1 cellular context compared by ENCODE assay signal in the genomic region with DNA sequence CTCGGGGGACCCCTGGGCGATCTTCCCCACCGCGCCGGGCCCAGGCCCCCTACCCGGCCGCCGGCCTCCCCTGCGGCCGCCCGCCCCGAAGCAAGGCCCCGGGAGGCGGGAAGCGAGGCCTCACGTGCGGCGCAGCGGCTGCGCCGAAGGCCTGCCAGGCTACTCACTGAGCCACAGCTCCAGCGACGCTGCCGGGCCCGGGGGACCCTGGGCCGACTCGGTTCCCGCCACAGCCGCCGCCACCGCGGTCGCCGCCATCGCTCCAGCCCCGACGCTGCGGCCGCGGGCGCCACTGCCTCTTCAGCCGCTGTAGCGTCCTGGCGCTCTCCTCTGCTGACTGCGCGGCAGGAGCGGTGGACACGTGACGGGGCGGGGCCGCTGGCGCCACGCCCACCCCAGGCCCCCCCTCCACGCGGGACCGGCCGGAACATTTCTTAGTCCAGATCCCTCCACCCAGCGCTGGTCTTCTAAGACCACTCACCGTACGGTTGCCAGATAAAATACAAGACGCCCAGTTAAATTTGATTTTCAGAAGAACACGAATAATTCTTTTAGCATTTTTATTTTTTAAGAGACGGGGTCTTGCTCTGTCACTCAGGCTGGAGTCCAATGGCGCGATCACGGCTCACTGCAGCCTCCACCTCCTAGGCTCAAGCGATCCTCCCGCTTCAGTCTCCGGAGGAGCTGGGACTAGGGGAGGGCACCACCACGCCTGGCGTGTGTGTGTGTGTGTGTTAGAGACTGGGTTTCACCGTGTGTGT.
A peak's percentile ranks its signal among the peaks of the same experiment; 100 is the strongest.
TF ChIP-seq lines count a peak whose summit lies in the region.

Gene GGA2 (minus strand): TSS at position 341 of the 761 bp plus-strand sequence. CDS start 83 bp downstream, at position 258.

TF ChIP-seq in K562, 482 proteins besides CTCF, POLR2A, EP300 and RAD21 (continued from another document and continues in another):
- TF ChIP-seq ZNF41 (CRISPR knock-in tag; conservative IDR thresholded peaks at IDR 0.05): no peak
- peak; percentile 34 for TF ChIP-seq HNRNPLL (IDR thresholded peaks at IDR 0.05; ENCODE audit: low read depth, low read length, poor library complexity, severe bottlenecking)
- TF ChIP-seq CREM (IDR thresholded peaks at IDR 0.05; ENCODE audit: low read depth): peak; percentile 45; the same call in 1 of the 2 replicates
- peak; percentile 96 for TF ChIP-seq RBFOX2 (IDR thresholded peaks at IDR 0.05; ENCODE audit: low read depth, low read length)
- peak; percentile 57; the same call in 1 of the 2 replicates for TF ChIP-seq SMAD4 (CRISPR knock-in tag; conservative IDR thresholded peaks at IDR 0.05)
- 0 out of 2 replicates have a peak, but pooled peaks have one; percentile 25 for TF ChIP-seq TARDBP (IDR thresholded peaks at IDR 0.05)
- peak; percentile 98 to 99 for TF ChIP-seq E2F6 (IDR thresholded peaks at IDR 0.05; ENCODE audit: borderline replicate concordance in 1 of 2, extremely low read depth in 1 of 2, insufficient read depth in 1 of 2, insufficient read length in 1 of 2, low read depth in 1 of 2, low read length in 1 of 2, poor library complexity in 1 of 2, severe bottlenecking in 1 of 2)
- no peak for TF ChIP-seq CBFB (CRISPR knock-in tag; IDR thresholded peaks at IDR 0.05)
- TF ChIP-seq PHF8 (IDR thresholded peaks at IDR 0.05; ENCODE audit: borderline replicate concordance, low read length): peak; percentile 87; the same call in 1 of the 2 replicates
- TF ChIP-seq, protein P1, sequence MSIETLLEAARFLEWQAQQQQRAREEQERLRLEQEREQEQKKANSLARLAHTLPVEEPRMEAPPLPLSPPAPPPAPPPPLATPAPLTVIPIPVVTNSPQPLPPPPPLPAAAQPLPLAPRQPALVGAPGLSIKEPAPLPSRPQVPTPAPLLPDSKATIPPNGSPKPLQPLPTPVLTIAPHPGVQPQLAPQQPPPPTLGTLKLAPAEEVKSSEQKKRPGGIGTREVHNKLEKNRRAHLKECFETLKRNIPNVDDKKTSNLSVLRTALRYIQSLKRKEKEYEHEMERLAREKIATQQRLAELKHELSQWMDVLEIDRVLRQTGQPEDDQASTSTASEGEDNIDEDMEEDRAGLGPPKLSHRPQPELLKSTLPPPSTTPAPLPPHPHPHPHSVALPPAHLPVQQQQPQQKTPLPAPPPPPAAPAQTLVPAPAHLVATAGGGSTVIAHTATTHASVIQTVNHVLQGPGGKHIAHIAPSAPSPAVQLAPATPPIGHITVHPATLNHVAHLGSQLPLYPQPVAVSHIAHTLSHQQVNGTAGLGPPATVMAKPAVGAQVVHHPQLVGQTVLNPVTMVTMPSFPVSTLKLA (conservative IDR thresholded peaks at IDR 0.05): peak; percentile 86 to 90
- TF ChIP-seq, protein P2, sequence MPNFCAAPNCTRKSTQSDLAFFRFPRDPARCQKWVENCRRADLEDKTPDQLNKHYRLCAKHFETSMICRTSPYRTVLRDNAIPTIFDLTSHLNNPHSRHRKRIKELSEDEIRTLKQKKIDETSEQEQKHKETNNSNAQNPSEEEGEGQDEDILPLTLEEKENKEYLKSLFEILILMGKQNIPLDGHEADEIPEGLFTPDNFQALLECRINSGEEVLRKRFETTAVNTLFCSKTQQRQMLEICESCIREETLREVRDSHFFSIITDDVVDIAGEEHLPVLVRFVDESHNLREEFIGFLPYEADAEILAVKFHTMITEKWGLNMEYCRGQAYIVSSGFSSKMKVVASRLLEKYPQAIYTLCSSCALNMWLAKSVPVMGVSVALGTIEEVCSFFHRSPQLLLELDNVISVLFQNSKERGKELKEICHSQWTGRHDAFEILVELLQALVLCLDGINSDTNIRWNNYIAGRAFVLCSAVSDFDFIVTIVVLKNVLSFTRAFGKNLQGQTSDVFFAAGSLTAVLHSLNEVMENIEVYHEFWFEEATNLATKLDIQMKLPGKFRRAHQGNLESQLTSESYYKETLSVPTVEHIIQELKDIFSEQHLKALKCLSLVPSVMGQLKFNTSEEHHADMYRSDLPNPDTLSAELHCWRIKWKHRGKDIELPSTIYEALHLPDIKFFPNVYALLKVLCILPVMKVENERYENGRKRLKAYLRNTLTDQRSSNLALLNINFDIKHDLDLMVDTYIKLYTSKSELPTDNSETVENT (CRISPR knock-in tag; IDR thresholded peaks at IDR 0.05): peak; percentile 82
- no peak for TF ChIP-seq ELK3 (CRISPR knock-in tag; IDR thresholded peaks at IDR 0.05)
- peak; percentile 95 for TF ChIP-seq RB1 (IDR thresholded peaks at IDR 0.05; ENCODE audit: low read depth)
- TF ChIP-seq KLF10 (CRISPR knock-in tag; IDR thresholded peaks at IDR 0.05): no peak
- no peak for TF ChIP-seq RNF2 (IDR thresholded peaks at IDR 0.05)
- TF ChIP-seq, protein P3, sequence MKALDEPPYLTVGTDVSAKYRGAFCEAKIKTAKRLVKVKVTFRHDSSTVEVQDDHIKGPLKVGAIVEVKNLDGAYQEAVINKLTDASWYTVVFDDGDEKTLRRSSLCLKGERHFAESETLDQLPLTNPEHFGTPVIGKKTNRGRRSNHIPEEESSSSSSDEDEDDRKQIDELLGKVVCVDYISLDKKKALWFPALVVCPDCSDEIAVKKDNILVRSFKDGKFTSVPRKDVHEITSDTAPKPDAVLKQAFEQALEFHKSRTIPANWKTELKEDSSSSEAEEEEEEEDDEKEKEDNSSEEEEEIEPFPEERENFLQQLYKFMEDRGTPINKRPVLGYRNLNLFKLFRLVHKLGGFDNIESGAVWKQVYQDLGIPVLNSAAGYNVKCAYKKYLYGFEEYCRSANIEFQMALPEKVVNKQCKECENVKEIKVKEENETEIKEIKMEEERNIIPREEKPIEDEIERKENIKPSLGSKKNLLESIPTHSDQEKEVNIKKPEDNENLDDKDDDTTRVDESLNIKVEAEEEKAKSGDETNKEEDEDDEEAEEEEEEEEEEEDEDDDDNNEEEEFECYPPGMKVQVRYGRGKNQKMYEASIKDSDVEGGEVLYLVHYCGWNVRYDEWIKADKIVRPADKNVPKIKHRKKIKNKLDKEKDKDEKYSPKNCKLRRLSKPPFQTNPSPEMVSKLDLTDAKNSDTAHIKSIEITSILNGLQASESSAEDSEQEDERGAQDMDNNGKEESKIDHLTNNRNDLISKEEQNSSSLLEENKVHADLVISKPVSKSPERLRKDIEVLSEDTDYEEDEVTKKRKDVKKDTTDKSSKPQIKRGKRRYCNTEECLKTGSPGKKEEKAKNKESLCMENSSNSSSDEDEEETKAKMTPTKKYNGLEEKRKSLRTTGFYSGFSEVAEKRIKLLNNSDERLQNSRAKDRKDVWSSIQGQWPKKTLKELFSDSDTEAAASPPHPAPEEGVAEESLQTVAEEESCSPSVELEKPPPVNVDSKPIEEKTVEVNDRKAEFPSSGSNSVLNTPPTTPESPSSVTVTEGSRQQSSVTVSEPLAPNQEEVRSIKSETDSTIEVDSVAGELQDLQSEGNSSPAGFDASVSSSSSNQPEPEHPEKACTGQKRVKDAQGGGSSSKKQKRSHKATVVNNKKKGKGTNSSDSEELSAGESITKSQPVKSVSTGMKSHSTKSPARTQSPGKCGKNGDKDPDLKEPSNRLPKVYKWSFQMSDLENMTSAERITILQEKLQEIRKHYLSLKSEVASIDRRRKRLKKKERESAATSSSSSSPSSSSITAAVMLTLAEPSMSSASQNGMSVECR (CRISPR knock-in tag; IDR thresholded peaks at IDR 0.05): peak; percentile 85
- TF ChIP-seq, protein P4, sequence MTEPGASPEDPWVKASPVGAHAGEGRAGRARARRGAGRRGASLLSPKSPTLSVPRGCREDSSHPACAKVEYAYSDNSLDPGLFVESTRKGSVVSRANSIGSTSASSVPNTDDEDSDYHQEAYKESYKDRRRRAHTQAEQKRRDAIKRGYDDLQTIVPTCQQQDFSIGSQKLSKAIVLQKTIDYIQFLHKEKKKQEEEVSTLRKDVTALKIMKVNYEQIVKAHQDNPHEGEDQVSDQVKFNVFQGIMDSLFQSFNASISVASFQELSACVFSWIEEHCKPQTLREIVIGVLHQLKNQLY (CRISPR knock-in tag; conservative IDR thresholded peaks at IDR 0.05): 0 out of 4 replicates have a peak, but pooled peaks of 1 of the 2 experiments have one; percentile 82
- TF ChIP-seq RCOR1 (IDR thresholded peaks at IDR 0.05; ENCODE audit: borderline replicate concordance in 1 of 2, low read depth in 2 of 2, low read length in 2 of 2): no peak
- TF ChIP-seq IRF2 (CRISPR knock-in tag; IDR thresholded peaks at IDR 0.05): peak; percentile 55; the same call in 1 of the 2 replicates
- peak; percentile 77 for TF ChIP-seq FUS (optimal IDR thresholded peaks at IDR 0.05; ENCODE audit: low read depth, low read length)
- TF ChIP-seq ZFX (CRISPR knock-in tag; IDR thresholded peaks at IDR 0.05): peak; percentile 80
- TF ChIP-seq, protein P5, sequence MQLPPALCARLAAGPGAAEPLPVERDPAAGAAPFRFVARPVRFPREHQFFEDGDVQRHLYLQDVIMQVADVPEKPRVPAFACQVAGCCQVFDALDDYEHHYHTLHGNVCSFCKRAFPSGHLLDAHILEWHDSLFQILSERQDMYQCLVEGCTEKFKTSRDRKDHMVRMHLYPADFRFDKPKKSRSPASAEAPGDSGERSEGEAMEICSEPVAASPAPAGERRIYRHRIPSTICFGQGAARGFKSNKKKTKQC (CRISPR knock-in tag; IDR thresholded peaks at IDR 0.05): peak; percentile 82; the same call in 1 of the 2 replicates
- TF ChIP-seq PPARD (CRISPR knock-in tag; IDR thresholded peaks at IDR 0.05): no peak
- TF ChIP-seq, protein P6, sequence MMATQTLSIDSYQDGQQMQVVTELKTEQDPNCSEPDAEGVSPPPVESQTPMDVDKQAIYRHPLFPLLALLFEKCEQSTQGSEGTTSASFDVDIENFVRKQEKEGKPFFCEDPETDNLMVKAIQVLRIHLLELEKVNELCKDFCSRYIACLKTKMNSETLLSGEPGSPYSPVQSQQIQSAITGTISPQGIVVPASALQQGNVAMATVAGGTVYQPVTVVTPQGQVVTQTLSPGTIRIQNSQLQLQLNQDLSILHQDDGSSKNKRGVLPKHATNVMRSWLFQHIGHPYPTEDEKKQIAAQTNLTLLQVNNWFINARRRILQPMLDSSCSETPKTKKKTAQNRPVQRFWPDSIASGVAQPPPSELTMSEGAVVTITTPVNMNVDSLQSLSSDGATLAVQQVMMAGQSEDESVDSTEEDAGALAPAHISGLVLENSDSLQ (IDR thresholded peaks at IDR 0.05): peak; percentile 92
- no peak for TF ChIP-seq JUN (IDR thresholded peaks at IDR 0.05; ENCODE audit: borderline replicate concordance, low read depth, low read length)
- 0 out of 2 replicates have a peak, but pooled peaks have one; percentile 51 for TF ChIP-seq JUN (CRISPR knock-in tag; IDR thresholded peaks at IDR 0.05; ENCODE audit: borderline replicate concordance)
- TF ChIP-seq HDAC8 (tag; IDR thresholded peaks at IDR 0.05): 0 out of 2 replicates have a peak, but pooled peaks have one; percentile 68
- 0 out of 4 replicates have a peak, but pooled peaks have one; percentile 11 to 71 for TF ChIP-seq TEAD1 (CRISPR knock-in tag; IDR thresholded peaks at IDR 0.05)
- peak; percentile 14; the same call in 1 of the 2 replicates for TF ChIP-seq TCF3 (CRISPR knock-in tag; IDR thresholded peaks at IDR 0.05)
- no peak; the same call in 1 of the 2 replicates for TF ChIP-seq CHD2 (IDR thresholded peaks at IDR 0.05; ENCODE audit: low read depth, low read length)
- TF ChIP-seq ZNF740 (CRISPR knock-in tag; IDR thresholded peaks at IDR 0.05): peak; percentile 95
- peak in 1 of 2 experiments; percentile 84; a peak in 2 of 4 replicates for TF ChIP-seq ZNF740 (tag; IDR thresholded peaks at IDR 0.05)
- TF ChIP-seq, protein P7, sequence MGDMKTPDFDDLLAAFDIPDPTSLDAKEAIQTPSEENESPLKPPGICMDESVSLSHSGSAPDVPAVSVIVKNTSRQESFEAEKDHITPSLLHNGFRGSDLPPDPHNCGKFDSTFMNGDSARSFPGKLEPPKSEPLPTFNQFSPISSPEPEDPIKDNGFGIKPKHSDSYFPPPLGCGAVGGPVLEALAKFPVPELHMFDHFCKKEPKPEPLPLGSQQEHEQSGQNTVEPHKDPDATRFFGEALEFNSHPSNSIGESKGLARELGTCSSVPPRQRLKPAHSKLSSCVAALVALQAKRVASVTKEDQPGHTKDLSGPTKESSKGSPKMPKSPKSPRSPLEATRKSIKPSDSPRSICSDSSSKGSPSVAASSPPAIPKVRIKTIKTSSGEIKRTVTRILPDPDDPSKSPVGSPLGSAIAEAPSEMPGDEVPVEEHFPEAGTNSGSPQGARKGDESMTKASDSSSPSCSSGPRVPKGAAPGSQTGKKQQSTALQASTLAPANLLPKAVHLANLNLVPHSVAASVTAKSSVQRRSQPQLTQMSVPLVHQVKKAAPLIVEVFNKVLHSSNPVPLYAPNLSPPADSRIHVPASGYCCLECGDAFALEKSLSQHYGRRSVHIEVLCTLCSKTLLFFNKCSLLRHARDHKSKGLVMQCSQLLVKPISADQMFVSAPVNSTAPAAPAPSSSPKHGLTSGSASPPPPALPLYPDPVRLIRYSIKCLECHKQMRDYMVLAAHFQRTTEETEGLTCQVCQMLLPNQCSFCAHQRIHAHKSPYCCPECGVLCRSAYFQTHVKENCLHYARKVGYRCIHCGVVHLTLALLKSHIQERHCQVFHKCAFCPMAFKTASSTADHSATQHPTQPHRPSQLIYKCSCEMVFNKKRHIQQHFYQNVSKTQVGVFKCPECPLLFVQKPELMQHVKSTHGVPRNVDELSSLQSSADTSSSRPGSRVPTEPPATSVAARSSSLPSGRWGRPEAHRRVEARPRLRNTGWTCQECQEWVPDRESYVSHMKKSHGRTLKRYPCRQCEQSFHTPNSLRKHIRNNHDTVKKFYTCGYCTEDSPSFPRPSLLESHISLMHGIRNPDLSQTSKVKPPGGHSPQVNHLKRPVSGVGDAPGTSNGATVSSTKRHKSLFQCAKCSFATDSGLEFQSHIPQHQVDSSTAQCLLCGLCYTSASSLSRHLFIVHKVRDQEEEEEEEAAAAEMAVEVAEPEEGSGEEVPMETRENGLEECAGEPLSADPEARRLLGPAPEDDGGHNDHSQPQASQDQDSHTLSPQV (IDR thresholded peaks at IDR 0.05): peak; percentile 90
- peak; percentile 18; the same call in 1 of the 2 replicates for TF ChIP-seq TOE1 (IDR thresholded peaks at IDR 0.05; ENCODE audit: borderline replicate concordance)
- TF ChIP-seq TOE1 (CRISPR knock-in tag; IDR thresholded peaks at IDR 0.05; ENCODE audit: borderline replicate concordance, low read depth): no peak
- peak; percentile 78; the same call in 1 of the 2 replicates for TF ChIP-seq ZBTB1 (CRISPR knock-in tag; IDR thresholded peaks at IDR 0.05; ENCODE audit: borderline replicate concordance, low read depth)
- no peak for TF ChIP-seq C11orf30 (IDR thresholded peaks at IDR 0.05; ENCODE audit: low read depth)
